ENCODE assay signal across 10 cellular contexts in genomic region chr5:6652025-6652424, GRCh38. TPM values are rescaled to one million over a fixed set of nuclear protein-coding genes. Genes with fewer than 3 reads are reported as not detected.
DNase-seq lines count a peak whose midpoint lies in the region; ATAC-seq and TF ChIP-seq lines count a peak whose summit lies in the region.
"Had no signal": no experiment of that assay in that cellular context is flagged by ENCODE, and none has a peak within 500 bp of the region (broad histone marks: within the 10 kb centered on the region; RNA-seq: fewer than 3 reads in every experiment).

No MANE protein-coding gene starts in this region.

- peaks cover 47% of the 10 kb centered on the region for H3K4me1 ChIP-seq in OCI-LY7 (ENCODE audit: insufficient read depth, low read length, poor library complexity, severe bottlenecking)
- H3K4me1 ChIP-seq in tibial artery: no peaks in the 10 kb centered on the region
- H3K4me1 ChIP-seq: upper lobe of right lung had no signal

- H3K4me2 ChIP-seq in OCI-LY7 (ENCODE audit: low read length): peak overlapping the region; percentile 73

- H3K9me3 ChIP-seq in OCI-LY7 (ENCODE audit: low read length) (peaks cover 20% of the 10 kb centered on the region; the same call in 1 of the 2 replicates), tibial artery (peaks cover 0 to 6% (median 0%) of the 10 kb centered on the region in 3 donors)
- H3K9me3 ChIP-seq: upper lobe of right lung had no signal

- H3K79me2 ChIP-seq in OCI-LY7 (ENCODE audit: insufficient read depth, low read depth, low read length): peaks cover 5% of the 10 kb centered on the region; the same call in 1 of the 2 replicates

- H3K36me3 ChIP-seq in OCI-LY7 (ENCODE audit: insufficient read depth, low read length) (peaks cover 40% of the 10 kb centered on the region), tibial artery (peaks cover 25 to 33% (median 30%) of the 10 kb centered on the region in 3 donors)

- no peak overlapping the region for H2AFZ ChIP-seq in OCI-LY7 (ENCODE audit: low read length)

- POLR2A ChIA-PET in OCI-LY7 (lab: Charles Lee): interaction anchor here (0.7 to 3.0 kb wide), 4 partner anchors 8 to 76 kb away, joined by 3 to 20 read pairs (median 8); partner anchors contain the start of genes NSUN2 and SRD5A1

- no TSS peak for BruUV-seq in OCI-LY7 (replicated peaks; lab: Mats Ljungman, UMichigan)

- H3K27me3 ChIP-seq in tibial artery: no peaks in the 10 kb centered on the region
- H3K27me3 ChIP-seq: upper lobe of right lung had no signal

- ATAC-seq in GM18508 (IDR thresholded peaks at IDR 0.05; ENCODE audit: insufficient read depth, unreplicated experiment) (peak; percentile 88), GM21528 (IDR thresholded peaks at IDR 0.05; ENCODE audit: low FRiP score, unreplicated experiment) (peak; percentile 75), HG03139 (IDR thresholded peaks at IDR 0.05; ENCODE audit: unreplicated experiment) (peak; percentile 94)
- ATAC-seq: activated CD4-positive, alpha-beta T cell treated with anti-CD3 and anti-CD28 coated beads for 36 hours; upper lobe of right lung had no signal

- intact Hi-C loops in OCI-LY7 (cut with micrococcal nuclease; ENCODE audit: unreplicated experiment) (loop anchor here (1.0 to 10.0 kb wide), 5 partner anchors 8 to 467 kb away; partner anchors contain the start of genes NSUN2 and SRD5A1), tibial artery (cut with DNase I; ENCODE audit: low total_unique reads) (no loop called here)

- CTCF ChIA-PET in OCI-LY7 (lab: Charles Lee; ENCODE audit: unreplicated experiment): no interaction called here

- TF ChIP-seq CTCF in OCI-LY7 (conservative IDR thresholded peaks at IDR 0.05; ENCODE audit: low read length): no peak
- TF ChIP-seq CTCF in tibial artery (IDR thresholded peaks at IDR 0.05): no peak

- peak overlapping the region; percentile 55 for H3K4me3 ChIP-seq in OCI-LY7 (ENCODE audit: low read depth, low read length, poor library complexity, severe bottlenecking)
- H3K4me3 ChIP-seq in tibial artery: no peak overlapping the region
- H3K4me3 ChIP-seq: upper lobe of right lung had no signal

- H3K9me2 ChIP-seq in OCI-LY7 (ENCODE audit: insufficient read depth, low read length): no peaks in the 10 kb centered on the region

- H3K27ac ChIP-seq in OCI-LY7 (ENCODE audit: low read depth, low read length, poor library complexity, severe bottlenecking) (peak overlapping the region; percentile 61), tibial artery (no peak overlapping the region)
- H3K27ac ChIP-seq: upper lobe of right lung had no signal

- no peaks in the 10 kb centered on the region for H4K20me1 ChIP-seq in OCI-LY7 (ENCODE audit: insufficient read depth, low read length)

- peak; percentile 94 for DNase-seq in OCI-LY7 (ENCODE audit: low spot score)
- no peak for DNase-seq in NCI-H1694 treated with DMSO at 0.1 percent for 48 hours (lab: John Stamatoyannopoulos, UW)
- no peak for DNase-seq in tibial artery
- no peak for DNase-seq in activated CD8-positive, alpha-beta memory T cell treated with anti-CD3 and anti-CD28 coated beads, Interleukin-2, amount 50 U/mL, for 4 hours
- DNase-seq in NCI-H1092 (lab: John Stamatoyannopoulos, UW): no peak
- DNase-seq: activated CD4-positive, alpha-beta T cell treated with anti-CD3 and anti-CD28 coated beads for 36 hours; upper lobe of right lung had no signal

RNA-seq across cellular contexts. Expression of gene SRD5A1, which starts 18.8 kb away (rescaled TPM):
- total RNA-seq in OCI-LY7 (2014; rRNA removed; shearing (Covaris generic)): 16.7 and 31.6 TPM in 2 replicates
- 31.9 and 32.5 TPM in 2 replicates for total RNA-seq in OCI-LY7 (2022)

RNA-seq across cellular contexts. Expression of gene NSUN2, which starts 19.2 kb away (rescaled TPM):
- total RNA-seq in OCI-LY7 (2014; rRNA removed; shearing (Covaris generic)): 88.1 and 88.9 TPM in 2 replicates
- total RNA-seq in OCI-LY7 (2022): 122 and 139 TPM in 2 replicates
